Comparison of ENCODE assay signal across 10 cellular contexts in the genomic region with DNA sequence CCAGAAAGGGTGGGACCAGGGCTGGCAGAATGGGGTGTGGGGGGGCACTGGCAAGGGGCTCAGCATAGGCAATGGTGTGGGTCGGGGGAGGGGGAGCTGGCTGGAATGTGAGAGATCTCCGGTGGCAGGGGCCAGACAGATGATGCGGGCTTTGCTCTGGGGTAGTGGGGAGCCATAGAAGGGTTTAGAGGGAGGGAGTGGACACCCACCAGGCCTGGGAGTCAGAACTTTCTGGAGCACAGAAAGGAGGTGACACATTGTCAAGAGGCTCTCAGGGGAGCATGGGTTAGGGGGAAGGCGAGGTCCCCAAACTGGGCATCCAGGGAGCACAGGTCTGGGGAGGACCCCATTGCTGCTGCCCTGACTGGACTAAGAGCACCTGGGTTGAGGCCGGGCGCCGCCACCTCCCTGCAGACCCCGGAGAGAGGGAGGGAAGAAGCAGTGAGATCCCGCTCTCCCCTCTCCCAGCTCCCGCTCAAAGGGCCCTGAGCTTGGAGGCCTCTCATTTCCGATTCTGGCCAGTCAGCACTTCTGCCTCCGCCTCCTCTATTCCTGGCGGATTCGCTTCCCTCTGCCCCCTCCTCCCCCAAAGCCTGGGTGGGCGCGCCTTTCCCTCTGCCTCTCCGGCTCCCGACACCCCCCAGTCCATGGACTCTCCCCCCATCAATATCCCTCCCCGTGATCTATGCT. TPM values are rescaled to one million over a fixed set of nuclear protein-coding genes. Genes with fewer than 3 reads are reported as not detected.
DNase-seq lines count a peak whose midpoint lies in the region; ATAC-seq, FAIRE-seq and TF ChIP-seq lines count a peak whose summit lies in the region.
"Had no signal": no experiment of that assay in that cellular context is flagged by ENCODE, and none has a peak within 500 bp of the region (broad histone marks: within the 10 kb centered on the region; RNA-seq: fewer than 3 reads in every experiment).

No MANE protein-coding gene starts in this region.

- intact Hi-C loops in ascending aorta (cut with DNase I), result loop anchor here (1.0 to 10.0 kb wide), 4 partner anchors 7 to 1294 kb away; a partner anchor contains a TSS
- intact Hi-C loops in left ventricle myocardium superior (cut with micrococcal nuclease), result no loop called here
- intact Hi-C loops in activated naive CD4-positive, alpha-beta T cell treated with anti-CD3 and anti-CD28 coated beads for 36 hours (cut with micrococcal nuclease), result no loop called here

- peak overlapping the region in 1 of 2 donors; percentile 28 for H3K4me3 ChIP-seq in ascending aorta

- H3K27ac Mint-ChIP-seq in activated naive CD4-positive, alpha-beta T cell treated with anti-CD3 and anti-CD28 coated beads for 36 hours, result no peak overlapping the region
- peak overlapping the region in 1 of 2 donors; percentile 37 for H3K27ac Mint-ChIP-seq in activated naive CD4-positive, alpha-beta T cell treated with anti-CD3 and anti-CD28 coated beads, Interleukin-2, amount 50 U/mL, for 72 hours
- H3K27ac Mint-ChIP-seq: memory B cell had no signal

- DNase-seq in ascending aorta (ENCODE audit: low spot score in 2 of 2) (no peak), left ventricle myocardium superior (no peak), non-pigmented ciliary epithelial cell (ENCODE audit: low read depth) (peak; percentile 14), urothelium cell line (ENCODE audit: low spot score) (peak; percentile 52), NCI-H187 treated with DMSO at 0.1 percent for 48 hours (lab: John Stamatoyannopoulos, UW) (no peak)
- DNase-seq in activated naive CD4-positive, alpha-beta T cell treated with anti-CD3 and anti-CD28 coated beads for 36 hours, result no peak
- no peak for DNase-seq in activated naive CD4-positive, alpha-beta T cell treated with anti-CD3 and anti-CD28 coated beads, Interleukin-2, amount 50 U/mL, for 72 hours (ENCODE audit: low spot score in 2 of 2)
- DNase-seq: NCI-H2227 treated with DMSO at 0.1 percent for 48 hours had no signal

- H3K9me3 Mint-ChIP-seq in activated naive CD4-positive, alpha-beta T cell treated with anti-CD3 and anti-CD28 coated beads for 36 hours, result no peaks in the 10 kb centered on the region
- no peaks in the 10 kb centered on the region for H3K9me3 Mint-ChIP-seq in activated naive CD4-positive, alpha-beta T cell treated with anti-CD3 and anti-CD28 coated beads, Interleukin-2, amount 50 U/mL, for 72 hours
- H3K9me3 Mint-ChIP-seq: memory B cell had no signal

- CTCF ChIA-PET in activated naive CD4-positive, alpha-beta T cell treated with anti-CD3 and anti-CD28 coated beads for 36 hours (lab: Charles Lee), result no interaction called here

- H3K27ac ChIP-seq in ascending aorta, result peak overlapping the region; percentile 98 to 99
- H3K27ac ChIP-seq: VCaP had no signal

- TF ChIP-seq CTCF in ascending aorta (IDR thresholded peaks at IDR 0.05), result no peak

- H3K4me1 Mint-ChIP-seq in activated naive CD4-positive, alpha-beta T cell treated with anti-CD3 and anti-CD28 coated beads for 36 hours (ENCODE audit: low read depth), result no peaks in the 10 kb centered on the region
- H3K4me1 Mint-ChIP-seq: memory B cell had no signal

- peaks cover 2% of the 10 kb centered on the region for H3K36me3 Mint-ChIP-seq in activated naive CD4-positive, alpha-beta T cell treated with anti-CD3 and anti-CD28 coated beads for 36 hours (ENCODE audit: low read depth)
- H3K36me3 Mint-ChIP-seq in activated naive CD4-positive, alpha-beta T cell treated with anti-CD3 and anti-CD28 coated beads, Interleukin-2, amount 50 U/mL, for 72 hours, result peaks cover 0 to 4% of the 10 kb centered on the region in 2 donors

- H3K9me3 ChIP-seq in ascending aorta, result no peaks in the 10 kb centered on the region

- no peaks in the 10 kb centered on the region for H3K27me3 ChIP-seq in ascending aorta

- H3K27me3 Mint-ChIP-seq in activated naive CD4-positive, alpha-beta T cell treated with anti-CD3 and anti-CD28 coated beads for 36 hours (ENCODE audit: low read depth), result no peaks in the 10 kb centered on the region
- H3K27me3 Mint-ChIP-seq: memory B cell had no signal

- H3K36me3 ChIP-seq in ascending aorta, result peaks cover 36 to 44% of the 10 kb centered on the region in 2 donors

- H3K4me1 ChIP-seq in ascending aorta, result peaks cover 32 to 40% of the 10 kb centered on the region in 2 donors

- ATAC-seq in left ventricle myocardium superior, result peak; percentile 57
- no peak for ATAC-seq in activated naive CD4-positive, alpha-beta T cell treated with anti-CD3 and anti-CD28 coated beads, Interleukin-2, amount 50 U/mL, for 72 hours

- H3K4me3 Mint-ChIP-seq in activated naive CD4-positive, alpha-beta T cell treated with anti-CD3 and anti-CD28 coated beads for 36 hours, result no peak overlapping the region
- H3K4me3 Mint-ChIP-seq: memory B cell had no signal

- FAIRE-seq in urothelium cell line (lab: Jason Lieb, UNC), result no peak

RNA-seq across cellular contexts. Expression of a gene that starts 21.6 kb away (rescaled TPM):
- not detected for total RNA-seq in ascending aorta
- not detected for total RNA-seq in left ventricle myocardium superior
- under 1 TPM in 1 of 2 experiments, not detected in 1; 0.41 TPM for total RNA-seq in activated naive CD4-positive, alpha-beta T cell treated with anti-CD3 and anti-CD28 coated beads for 36 hours
- under 1 TPM in 1 of 2 donors, not detected in 1; 0.72 TPM for total RNA-seq in activated naive CD4-positive, alpha-beta T cell treated with anti-CD3 and anti-CD28 coated beads, Interleukin-2, amount 50 U/mL, for 72 hours

RNA-seq across cellular contexts. Expression of a gene that starts 24.5 kb away (rescaled TPM):
- not detected for total RNA-seq in ascending aorta
- not detected for total RNA-seq in left ventricle myocardium superior
- total RNA-seq in activated naive CD4-positive, alpha-beta T cell treated with anti-CD3 and anti-CD28 coated beads for 36 hours, result not detected
- total RNA-seq in activated naive CD4-positive, alpha-beta T cell treated with anti-CD3 and anti-CD28 coated beads, Interleukin-2, amount 50 U/mL, for 72 hours, result not detected

RNA-seq across cellular contexts. Expression of a gene that starts 41.7 kb away (rescaled TPM):
- 40.9 TPM for total RNA-seq in ascending aorta
- 11.0 TPM for total RNA-seq in left ventricle myocardium superior
- 10 to 100 TPM; 13.3 to 14.0 TPM for total RNA-seq in activated naive CD4-positive, alpha-beta T cell treated with anti-CD3 and anti-CD28 coated beads for 36 hours
- total RNA-seq in activated naive CD4-positive, alpha-beta T cell treated with anti-CD3 and anti-CD28 coated beads, Interleukin-2, amount 50 U/mL, for 72 hours, result 10 to 100 TPM; 13.2 to 14.8 TPM

RNA-seq across cellular contexts. Expression of a gene that starts 47.4 kb away (rescaled TPM):
- 56.8 TPM for total RNA-seq in ascending aorta
- 19.2 TPM for total RNA-seq in left ventricle myocardium superior
- 10 to 100 TPM; 40.3 to 46.3 TPM for total RNA-seq in activated naive CD4-positive, alpha-beta T cell treated with anti-CD3 and anti-CD28 coated beads for 36 hours
- 10 to 100 TPM; 52.4 to 73.5 TPM for total RNA-seq in activated naive CD4-positive, alpha-beta T cell treated with anti-CD3 and anti-CD28 coated beads, Interleukin-2, amount 50 U/mL, for 72 hours

Comparison
In these comparisons a context has a peak if more than half of its experiments do, and no peak if none do; other contexts are left out.
1. DNase-seq: peak in non-pigmented ciliary epithelial cell (single experiment) and urothelium cell line (single experiment); none in ascending aorta (0 of 2), left ventricle myocardium superior (single experiment), activated naive CD4-positive, alpha-beta T cell treated with anti-CD3 and anti-CD28 coated beads for 36 hours (single experiment), activated naive CD4-positive, alpha-beta T cell treated with anti-CD3 and anti-CD28 coated beads, Interleukin-2, amount 50 U/mL, for 72 hours (0 of 2) and NCI-H187 treated with DMSO at 0.1 percent for 48 hours (single experiment).